31 cellular contexts compared by ENCODE assay signal in the genomic region with DNA sequence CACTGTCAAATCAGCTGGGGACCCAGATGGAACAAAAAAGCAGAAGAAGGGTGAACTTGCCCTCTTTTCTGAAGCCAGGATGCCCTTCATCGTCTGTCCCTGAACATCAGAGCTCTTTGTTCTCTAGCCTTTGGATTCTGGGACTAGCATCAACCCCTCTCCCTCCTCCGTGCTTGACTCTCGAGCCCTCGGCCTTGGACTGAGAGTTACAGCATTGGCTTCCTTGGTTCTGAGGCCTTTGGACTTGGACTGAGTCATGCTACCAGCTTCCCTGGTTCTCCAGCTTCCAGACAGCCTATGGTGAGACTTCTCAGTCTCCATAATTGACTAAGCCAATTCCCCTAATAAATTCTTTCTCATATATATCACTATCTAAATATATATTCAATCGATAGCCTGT. TPM values are rescaled to one million over a fixed set of nuclear protein-coding genes. Genes with fewer than 3 reads are reported as not detected.
"Had no signal": no experiment of that assay in that cellular context is flagged by ENCODE, and none has a peak within 500 bp of the region (broad histone marks: within the 10 kb centered on the region; RNA-seq: fewer than 3 reads in every experiment).

No MANE protein-coding gene starts in this region.

- H3K4me1 Mint-ChIP-seq: naive thymus-derived CD4-positive, alpha-beta T cell; natural killer cell; nephron; stimulated activated memory B cell treated with anti-CD40 and anti-IgM and Interleukin-4, amounts not matched to agents 10 μg/mL and 1 μg/mL and 100 μg/mL, for 72 hours; stimulated activated naive CD8-positive, alpha-beta T cell treated with anti-CD3 and anti-CD28 coated beads, Interleukin-15, amount 100 ng/mL, for 72 hours had no signal

- H3K27me3 ChIP-seq: ovary, right lobe of liver, sigmoid colon, spleen, suprapubic skin, testis, tibial artery, transverse colon, upper lobe of left lung, vagina had no signal

- DNase-seq: naive thymus-derived CD4-positive, alpha-beta T cell; natural killer cell; occipital lobe; ovary; posterior cingulate gyrus; psoas muscle; right cardiac atrium; right lobe of liver; sigmoid colon; spleen; stimulated activated CD4-positive, alpha-beta T cell treated with anti-CD3 and anti-CD28 coated beads, Interleukin-12 subunit alpha, Interleukin-12 subunit beta, amount 100 ng/mL, for 4 hours; stimulated activated CD4-positive, alpha-beta T cell treated with anti-CD3 and anti-CD28 coated beads, Interleukin-1b, Interleukin-23, amount 100 ng/mL, for 48 hours; stimulated activated CD4-positive, alpha-beta T cell treated with anti-CD3 and anti-CD28 coated beads, Interleukin-4, amount 100 ng/mL, for 1 hour; stimulated activated CD4-positive, alpha-beta T cell treated with anti-CD3 and anti-CD28 coated beads, Interleukin-4, amount 100 ng/mL, for 4 hours; stimulated activated CD8-positive, alpha-beta memory T cell treated with anti-CD3 and anti-CD28 coated beads, Interleukin-4, amount 100 ng/mL, for 48 hours; stimulated activated naive CD4-positive, alpha-beta T cell; stimulated activated naive CD8-positive, alpha-beta T cell treated with anti-CD3 and anti-CD28 coated beads, Interleukin-15, amount 100 ng/mL, for 72 hours; stimulated activated naive CD8-positive, alpha-beta T cell treated with anti-CD3 and anti-CD28 coated beads, Interleukin-15, Interleukin-2, amounts not matched to agents 100 U/mL and 50 U/mL, for 24 hours; substantia nigra; testis; tibial artery; transverse colon; upper lobe of left lung had no signal

- H3K27ac ChIP-seq: ovary, parathyroid adenoma, psoas muscle, right lobe of liver, sigmoid colon, spleen, suprapubic skin, testis, tibial artery, transverse colon, upper lobe of left lung, vagina had no signal

- H3K4me3 ChIP-seq: ovary, psoas muscle, right lobe of liver, sigmoid colon, smooth muscle cell, spleen, suprapubic skin, testis, tibial artery, transverse colon, upper lobe of left lung, vagina had no signal

- ATAC-seq: naive thymus-derived CD4-positive, alpha-beta T cell; natural killer cell; psoas muscle; right cardiac atrium; right lobe of liver; stimulated activated memory B cell treated with anti-CD40 and anti-IgM and Interleukin-4, amounts not matched to agents 10 μg/mL and 1 μg/mL and 100 μg/mL, for 72 hours; stimulated activated naive CD8-positive, alpha-beta T cell treated with anti-CD3 and anti-CD28 coated beads, Interleukin-15, amount 100 ng/mL, for 72 hours; stimulated activated naive CD8-positive, alpha-beta T cell treated with anti-CD3 and anti-CD28 coated beads, Interleukin-15, Interleukin-2, amounts not matched to agents 100 U/mL and 50 U/mL, for 24 hours had no signal

- H3K27me3 Mint-ChIP-seq: naive thymus-derived CD4-positive, alpha-beta T cell; progenitor cell of endocrine pancreas; stimulated activated naive CD8-positive, alpha-beta T cell treated with anti-CD3 and anti-CD28 coated beads, Interleukin-15, amount 100 ng/mL, for 72 hours had no signal

- H3K36me3 Mint-ChIP-seq: naive thymus-derived CD4-positive, alpha-beta T cell; natural killer cell; stimulated activated memory B cell treated with anti-CD40 and anti-IgM and Interleukin-4, amounts not matched to agents 10 μg/mL and 1 μg/mL and 100 μg/mL, for 72 hours had no signal

- H3K9me3 Mint-ChIP-seq: nephron, neural crest cell had no signal

- H2AFZ ChIP-seq: parathyroid adenoma had no signal

- H3K4me2 ChIP-seq: smooth muscle cell had no signal

- H3K4me3 Mint-ChIP-seq: naive thymus-derived CD4-positive, alpha-beta T cell; natural killer cell; nephron; neural crest cell; stimulated activated memory B cell treated with anti-CD40 and anti-IgM and Interleukin-4, amounts not matched to agents 10 μg/mL and 1 μg/mL and 100 μg/mL, for 72 hours; stimulated activated naive CD8-positive, alpha-beta T cell treated with anti-CD3 and anti-CD28 coated beads, Interleukin-15, amount 100 ng/mL, for 72 hours had no signal

- H3K36me3 ChIP-seq: ovary, right lobe of liver, vagina had no signal

- H3K9me3 ChIP-seq: ovary, psoas muscle, right lobe of liver, sigmoid colon, spleen, suprapubic skin, testis, tibial artery, transverse colon, upper lobe of left lung, vagina had no signal

- H3K4me1 ChIP-seq: testis had no signal

- H3K9ac ChIP-seq: parathyroid adenoma had no signal

- H3K27ac Mint-ChIP-seq: naive thymus-derived CD4-positive, alpha-beta T cell; natural killer cell; nephron; progenitor cell of endocrine pancreas; stimulated activated memory B cell treated with anti-CD40 and anti-IgM and Interleukin-4, amounts not matched to agents 10 μg/mL and 1 μg/mL and 100 μg/mL, for 72 hours; stimulated activated naive CD8-positive, alpha-beta T cell treated with anti-CD3 and anti-CD28 coated beads, Interleukin-15, amount 100 ng/mL, for 72 hours had no signal

RNA-seq across cellular contexts. Expression of a gene that starts 38.4 kb away (rescaled TPM):
- polyA plus RNA-seq: naive thymus-derived CD4-positive, alpha-beta T cell had no signal
